In the genomic region with DNA sequence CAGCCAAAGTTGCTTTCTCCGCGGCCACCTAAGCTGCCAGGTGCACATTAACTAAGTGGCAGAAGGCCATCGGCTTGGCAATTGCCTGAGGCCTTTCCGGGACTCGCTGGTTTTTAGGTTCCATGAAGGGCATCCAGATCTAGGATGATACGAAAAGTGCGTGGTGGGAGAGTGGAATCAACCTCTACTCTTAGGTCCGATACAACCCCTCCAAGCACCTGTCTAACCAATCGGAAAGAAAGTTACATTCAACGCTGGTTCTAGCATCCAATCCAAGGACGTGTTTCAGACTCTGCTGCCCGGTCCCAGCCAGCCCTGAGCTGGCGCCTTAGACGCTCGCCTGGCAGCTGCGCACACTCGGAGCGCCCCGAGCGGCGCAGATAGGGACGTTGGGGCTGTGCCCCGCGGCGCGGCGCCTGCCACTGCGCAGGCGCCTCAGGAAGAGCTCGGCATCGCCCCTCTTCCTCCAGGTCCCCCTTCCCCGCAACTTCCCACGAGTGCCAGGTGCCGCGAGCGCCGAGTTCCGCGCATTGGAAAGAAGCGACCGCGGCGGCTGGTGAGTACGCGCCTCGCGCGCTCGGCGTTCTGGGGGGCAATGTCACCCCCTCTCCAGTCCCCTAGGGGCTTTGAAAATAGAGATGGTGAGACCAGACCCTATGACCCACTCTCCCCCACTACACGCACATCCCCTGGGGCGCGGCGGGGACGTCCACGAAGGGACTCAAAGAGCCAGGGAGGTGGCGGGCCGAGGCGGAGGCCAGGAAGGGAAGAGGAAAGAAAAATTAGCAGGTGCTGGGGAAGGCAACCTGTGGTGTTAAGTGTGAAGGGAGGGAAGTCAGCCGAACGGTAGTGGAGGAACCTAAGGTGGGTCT, we compare ENCODE assay signal across 8 cellular contexts. TPM values are rescaled to one million over a fixed set of nuclear protein-coding genes. Genes with fewer than 3 reads are reported as not detected.
DNase-seq lines count a peak whose midpoint lies in the region; ATAC-seq and TF ChIP-seq lines count a peak whose summit lies in the region.

A gene with protein sequence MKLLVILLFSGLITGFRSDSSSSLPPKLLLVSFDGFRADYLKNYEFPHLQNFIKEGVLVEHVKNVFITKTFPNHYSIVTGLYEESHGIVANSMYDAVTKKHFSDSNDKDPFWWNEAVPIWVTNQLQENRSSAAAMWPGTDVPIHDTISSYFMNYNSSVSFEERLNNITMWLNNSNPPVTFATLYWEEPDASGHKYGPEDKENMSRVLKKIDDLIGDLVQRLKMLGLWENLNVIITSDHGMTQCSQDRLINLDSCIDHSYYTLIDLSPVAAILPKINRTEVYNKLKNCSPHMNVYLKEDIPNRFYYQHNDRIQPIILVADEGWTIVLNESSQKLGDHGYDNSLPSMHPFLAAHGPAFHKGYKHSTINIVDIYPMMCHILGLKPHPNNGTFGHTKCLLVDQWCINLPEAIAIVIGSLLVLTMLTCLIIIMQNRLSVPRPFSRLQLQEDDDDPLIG (plus strand): TSS at position 356 of the 872 bp plus-strand sequence. CDS start 9,595 bp downstream, outside the sequence.

- H3K79me2 ChIP-seq in neural cell (replicated peaks; ENCODE audit: insufficient read depth, low read length) = no peaks in the 10 kb centered on the region

- H2AFZ ChIP-seq in neural cell (ENCODE audit: low read depth, low read length) = peak within 1 kb of the TSS; percentile 92

- no peaks in the 10 kb centered on the region for H3K9me3 ChIP-seq in neural cell (ENCODE audit: low read length)

- peaks cover 24% of the 10 kb centered on the region for H3K4me1 Mint-ChIP-seq in stimulated activated naive CD8-positive, alpha-beta T cell treated with anti-CD3 and anti-CD28 coated beads, Interleukin-15, amount 100 ng/mL, for 72 hours

- no peaks in the 10 kb centered on the region for H3K9me3 Mint-ChIP-seq in stimulated activated naive CD8-positive, alpha-beta T cell treated with anti-CD3 and anti-CD28 coated beads, Interleukin-15, amount 100 ng/mL, for 72 hours

- H3F3A ChIP-seq in neural cell (ENCODE audit: insufficient read depth, low read length, poor library complexity, severe bottlenecking) = no peaks in the 10 kb centered on the region

- peak; percentile 97 for ATAC-seq in GM21528 (IDR thresholded peaks at IDR 0.05; ENCODE audit: low FRiP score, unreplicated experiment)
- peak; percentile 100 for ATAC-seq in stimulated activated naive CD8-positive, alpha-beta T cell treated with anti-CD3 and anti-CD28 coated beads, Interleukin-15, amount 100 ng/mL, for 72 hours

- DNase-seq in DMS153 (lab: John Stamatoyannopoulos, UW) = peak; percentile 93
- peak; percentile 92 for DNase-seq in RKO (ENCODE audit: low spot score)
- DNase-seq in activated effector memory CD4-positive, alpha-beta T cell treated with Interleukin-2 at 50 U/mL for 16 hours = peak; percentile 87
- DNase-seq in foreskin fibroblast = peak in 1 of 2 donors; percentile 63
- DNase-seq in stimulated activated naive CD8-positive, alpha-beta T cell treated with anti-CD3 and anti-CD28 coated beads, Interleukin-15, amount 100 ng/mL, for 72 hours = peak; percentile 95 to 98

- peak within 1 kb of the TSS; percentile 82 to 98 for H3K27ac Mint-ChIP-seq in stimulated activated naive CD8-positive, alpha-beta T cell treated with anti-CD3 and anti-CD28 coated beads, Interleukin-15, amount 100 ng/mL, for 72 hours

- no peaks in the 10 kb centered on the region for H3K9me2 ChIP-seq in neural cell (ENCODE audit: insufficient read depth, low read length)

- peak within 1 kb of the TSS; percentile 37 for H3K27ac ChIP-seq in neural cell (ENCODE audit: low read length)

- peak within 1 kb of the TSS; percentile 23 for H3K4me2 ChIP-seq in neural cell (ENCODE audit: low read length)

- no peaks in the 10 kb centered on the region for H3K27me3 Mint-ChIP-seq in stimulated activated naive CD8-positive, alpha-beta T cell treated with anti-CD3 and anti-CD28 coated beads, Interleukin-15, amount 100 ng/mL, for 72 hours

- no peaks in the 10 kb centered on the region for H3K27me3 ChIP-seq in neural cell (ENCODE audit: insufficient read depth, low read depth, low read length)

- peak within 1 kb of the TSS; percentile 71 for H3K9ac ChIP-seq in neural cell (ENCODE audit: low read length)

- no peak for TF ChIP-seq CTCF in foreskin fibroblast (IDR thresholded peaks at IDR 0.05; ENCODE audit: low read depth, low read length)
- peak; percentile 61 for TF ChIP-seq CTCF in neural cell (IDR thresholded peaks at IDR 0.05; ENCODE audit: poor library complexity, severe bottlenecking)

- TF ChIP-seq EP300 in Ishikawa (IDR thresholded peaks at IDR 0.05; ENCODE audit: borderline replicate concordance) (no peak), neural cell (conservative IDR thresholded peaks at IDR 0.05; ENCODE audit: poor library complexity, severe bottlenecking) (peak; percentile 17)

- no peak for TF ChIP-seq RAD21 in Ishikawa (IDR thresholded peaks at IDR 0.05; ENCODE audit: low read depth)
- TF ChIP-seq RAD21 in neural cell (conservative IDR thresholded peaks at IDR 0.05) = peak; percentile 20

- H3K4me3 ChIP-seq in foreskin fibroblast (ENCODE audit: low read depth in 1 of 2, low read length in 2 of 2) = peak within 1 kb of the TSS; percentile 43 to 45
- peak within 1 kb of the TSS; percentile 83 for H3K4me3 ChIP-seq in neural cell (ENCODE audit: low read length)

- no peaks in the 10 kb centered on the region for H3K36me3 ChIP-seq in neural cell (ENCODE audit: insufficient read depth, low read length)

- peak within 1 kb of the TSS; percentile 93 to 97 for H3K4me3 Mint-ChIP-seq in stimulated activated naive CD8-positive, alpha-beta T cell treated with anti-CD3 and anti-CD28 coated beads, Interleukin-15, amount 100 ng/mL, for 72 hours

- H4K20me1 ChIP-seq in neural cell (ENCODE audit: insufficient read depth) = no peaks in the 10 kb centered on the region

TF ChIP-seq in Ishikawa, 13 proteins besides CTCF, POLR2A, EP300 and RAD21:
- no peak for TF ChIP-seq EGR1 (IDR thresholded peaks at IDR 0.05)
- TF ChIP-seq, protein P1, sequence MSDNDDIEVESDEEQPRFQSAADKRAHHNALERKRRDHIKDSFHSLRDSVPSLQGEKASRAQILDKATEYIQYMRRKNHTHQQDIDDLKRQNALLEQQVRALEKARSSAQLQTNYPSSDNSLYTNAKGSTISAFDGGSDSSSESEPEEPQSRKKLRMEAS (IDR thresholded peaks at IDR 0.05) = no peak
- TF ChIP-seq ZBTB7A (IDR thresholded peaks at IDR 0.05; ENCODE audit: low read depth) = peak; percentile 48; the same call in 1 of the 2 replicates
- TF ChIP-seq TAF1 (IDR thresholded peaks at IDR 0.05; ENCODE audit: low read depth) = peak; percentile 42; the same call in 1 of the 2 replicates

TF ChIP-seq in neural cell, 6 proteins besides CTCF, POLR2A, EP300 and RAD21:
- peak; percentile 49 for TF ChIP-seq POLR2AphosphoS5 (IDR thresholded peaks at IDR 0.05)
- no peak for TF ChIP-seq SMC3 (conservative IDR thresholded peaks at IDR 0.05; ENCODE audit: poor library complexity)
- peak; percentile 73 for TF ChIP-seq MXI1 (conservative IDR thresholded peaks at IDR 0.05; ENCODE audit: poor library complexity, severe bottlenecking)

RNA-seq across cellular contexts. Expression of the gene that starts here (rescaled TPM):
- 19.7 and 24.0 TPM in 2 replicates for polyA plus RNA-seq in neural cell
- 36.8 and 37.7 TPM in 2 replicates for polyA minus RNA-seq in neural cell
